In the genomic region with DNA sequence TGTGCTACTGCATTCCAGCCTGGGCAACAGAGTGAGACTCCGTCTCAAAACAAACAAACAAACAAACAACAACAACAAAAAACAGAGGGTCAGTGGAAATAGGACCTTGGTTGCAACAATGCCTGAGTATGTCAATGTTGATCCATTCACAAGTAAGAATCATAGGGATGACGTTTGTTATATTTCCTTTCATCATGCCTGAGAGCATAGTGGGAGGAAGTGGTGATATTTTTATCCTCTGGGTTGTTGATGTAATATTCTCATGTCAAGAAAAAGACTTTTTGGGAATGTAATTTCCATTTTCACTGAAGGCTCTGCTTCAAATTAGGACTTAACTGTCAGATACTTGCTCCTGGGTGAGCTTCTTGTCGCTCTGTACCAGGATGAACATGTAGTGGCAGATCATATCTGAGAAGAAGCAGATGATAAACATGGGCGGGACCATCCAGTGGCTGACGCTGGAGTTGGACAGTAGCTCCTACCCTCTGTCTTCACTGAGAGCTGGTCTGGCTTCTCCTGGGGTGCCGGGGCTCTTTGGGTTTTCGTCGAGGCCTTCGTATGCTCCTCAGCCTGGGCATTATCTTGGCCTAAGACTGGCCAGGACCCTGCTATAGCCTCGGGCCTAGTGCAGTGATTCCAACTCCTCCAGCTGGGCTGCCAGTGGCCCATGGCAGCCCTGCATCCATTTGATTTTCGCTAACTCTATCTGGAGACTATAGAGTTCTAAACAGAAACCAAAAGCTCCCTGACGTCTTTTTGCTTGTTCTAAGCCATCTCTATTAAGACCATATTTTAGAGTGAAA, we compare ENCODE assay signal across 8 cellular contexts. TPM values are rescaled to one million over a fixed set of nuclear protein-coding genes. Genes with fewer than 3 reads are reported as not detected.
DNase-seq lines count a peak whose midpoint lies in the region; ATAC-seq, FAIRE-seq and TF ChIP-seq lines count a peak whose summit lies in the region.

No MANE protein-coding gene starts in this region.

- H3K4me3 Mint-ChIP-seq in stimulated activated naive CD8-positive, alpha-beta T cell treated with anti-CD3 and anti-CD28 coated beads, Interleukin-15, Interleukin-2, amounts not matched to agents 100 ng/mL and 50 ng/mL, for 24 hours: peak overlapping the region; percentile 77

- peaks cover 53% of the 10 kb centered on the region for H3K4me1 ChIP-seq in A549
- H3K4me1 ChIP-seq in adrenal gland (replicated peaks in 1 of 2): peaks cover 32 to 80% of the 10 kb centered on the region in 2 donors
- peaks cover 0 to 36% of the 10 kb centered on the region in 2 donors for H3K4me1 ChIP-seq in right atrium auricular region

- POLR2A ChIA-PET in A549 (lab: Yijun Ruan, JAX): no interaction called here

- no peaks in the 10 kb centered on the region for H3K9me3 Mint-ChIP-seq in stimulated activated naive CD8-positive, alpha-beta T cell treated with anti-CD3 and anti-CD28 coated beads, Interleukin-15, Interleukin-2, amounts not matched to agents 100 ng/mL and 50 ng/mL, for 24 hours

- H3K4me3 ChIP-seq in A549 (peak overlapping the region; percentile 12; the same call in 1 of the 3 replicates), adrenal gland (peak overlapping the region in 1 of 4 donors; percentile 44), right atrium auricular region (peak overlapping the region in 1 of 2 donors; percentile 28)

- H3K27ac ChIP-seq in A549: peak overlapping the region; percentile 42 to 79
- peak overlapping the region; percentile 55 to 91 (median 83) for H3K27ac ChIP-seq in adrenal gland
- H3K27ac ChIP-seq in right atrium auricular region: peak overlapping the region; percentile 79 to 85

- CTCF ChIA-PET in A549 (lab: Yijun Ruan, JAX): interaction anchor here (0.8 to 1.1 kb wide), 2 partner anchors 9 to 87 kb away, joined by 3 to 4 read pairs; no protein-coding TSS in a partner anchor

- DNase-seq in A549 (ENCODE audit: low read depth in 1 of 2, low spot score in 1 of 2): peak in 1 of 2 experiments; percentile 28
- peak in 3 of 7 donors; percentile 47 to 76 (median 52) for DNase-seq in adrenal gland
- DNase-seq in right atrium auricular region (ENCODE audit: low spot score): no peak
- DNase-seq in NCI-H526 treated with DMSO at 0.1 percent for 48 hours (lab: John Stamatoyannopoulos, UW): no peak

- TF ChIP-seq EP300 in A549 (IDR thresholded peaks at IDR 0.05): no peak

- H3K9me3 ChIP-seq in A549 (no peaks in the 10 kb centered on the region), adrenal gland (replicated peaks in 1 of 3) (no peaks in the 10 kb centered on the region), right atrium auricular region (no peaks in the 10 kb centered on the region)

- H3K27ac Mint-ChIP-seq in stimulated activated naive CD8-positive, alpha-beta T cell treated with anti-CD3 and anti-CD28 coated beads, Interleukin-15, Interleukin-2, amounts not matched to agents 100 ng/mL and 50 ng/mL, for 24 hours: peak overlapping the region; percentile 89

- H3K4me1 Mint-ChIP-seq in stimulated activated naive CD8-positive, alpha-beta T cell treated with anti-CD3 and anti-CD28 coated beads, Interleukin-15, Interleukin-2, amounts not matched to agents 100 ng/mL and 50 ng/mL, for 24 hours (ENCODE audit: low read depth): peaks cover 48% of the 10 kb centered on the region

- H3K4me2 ChIP-seq in A549: peak overlapping the region; percentile 79

- 49% methylated on average over 12 of the region's 12 CpGs for WGBS in A549 (ENCODE audit: missing lambda C conversion rate)
- 29 to 36% (median 34%) methylated on average over 10 to 12 of the region's 12 CpGs for WGBS in adrenal gland, 4 donors

- no peak for TF ChIP-seq POLR2A in A549 (IDR thresholded peaks at IDR 0.05; ENCODE audit: low read length)
- TF ChIP-seq POLR2A in adrenal gland (IDR thresholded peaks at IDR 0.05): peak in 1 of 2 donors; percentile 34

- intact Hi-C loops in adrenal gland (cut with DNase I): no loop called here

- H3K27me3 Mint-ChIP-seq in stimulated activated naive CD8-positive, alpha-beta T cell treated with anti-CD3 and anti-CD28 coated beads, Interleukin-15, Interleukin-2, amounts not matched to agents 100 ng/mL and 50 ng/mL, for 24 hours: no peaks in the 10 kb centered on the region

- H3K36me3 ChIP-seq in adrenal gland (replicated peaks in 1 of 2): peaks cover 0 to 20% of the 10 kb centered on the region in 2 donors
- peaks cover 3% of the 10 kb centered on the region for H3K36me3 ChIP-seq in right atrium auricular region

- H3K36me3 Mint-ChIP-seq in stimulated activated naive CD8-positive, alpha-beta T cell treated with anti-CD3 and anti-CD28 coated beads, Interleukin-15, Interleukin-2, amounts not matched to agents 100 ng/mL and 50 ng/mL, for 24 hours (ENCODE audit: low read depth): peaks cover 43% of the 10 kb centered on the region

- H3K27me3 ChIP-seq in adrenal gland (no peaks in the 10 kb centered on the region), right atrium auricular region (no peaks in the 10 kb centered on the region)

- TF ChIP-seq CTCF in A549 (IDR thresholded peaks at IDR 0.05) (no peak), adrenal gland (IDR thresholded peaks at IDR 0.05) (no peak), right atrium auricular region (IDR thresholded peaks at IDR 0.05) (no peak)

- FAIRE-seq in A549 (lab: Jason Lieb, UNC): no peak

- ATAC-seq in A549: peak; percentile 71 to 83; a peak in 5 of 6 replicates
- ATAC-seq in HG03159 (IDR thresholded peaks at IDR 0.05; ENCODE audit: unreplicated experiment): peak; percentile 64
- ATAC-seq in HG02763 (IDR thresholded peaks at IDR 0.05; ENCODE audit: unreplicated experiment): no peak
- no peak for ATAC-seq in GM19351 (IDR thresholded peaks at IDR 0.05; ENCODE audit: unreplicated experiment)

- no peak for TF ChIP-seq RAD21 in A549 (conservative IDR thresholded peaks at IDR 0.05 in 1 of 2, IDR thresholded peaks at IDR 0.05 in 1 of 2)

TF ChIP-seq in A549, 52 proteins besides CTCF, POLR2A, EP300 and RAD21:
- no peak for TF ChIP-seq NFE2L2 (conservative IDR thresholded peaks at IDR 0.05; ENCODE audit: low read length)

RNA-seq across cellular contexts. Expression of gene CYB5B, which starts 19.6 kb away (rescaled TPM):
- 477 and 583 TPM in 2 replicates for polyA plus RNA-seq in A549 (2011; rRNA removed)
- 117 and 201 TPM in 2 replicates for polyA plus RNA-seq in A549 (2012; cell fraction: cytosol; rRNA removed)
- 48.0 and 91.3 TPM in 2 replicates for polyA plus RNA-seq in A549 (2012; cell fraction: nucleus; rRNA removed)
- polyA plus RNA-seq in A549 (2017; fragmentation: RNase III; extraction: RNeasy Plus Mini Kit Qiagen cat#74134 plus additional on column Dnase treatment): 159 to 248 TPM (median 217 TPM) in 3 replicates
- 258 and 323 TPM in 2 replicates for polyA minus RNA-seq in A549 (2011; rRNA and poly(A)+ RNA removed)
- total RNA-seq in adrenal gland: 100 to 1,000 TPM; 153 to 763 (median 380) TPM
- 1,000 to 10,000 TPM in 1 of 3 donors, 100 to 1,000 TPM in 2; 247 to 1,039 (median 489) TPM for polyA plus RNA-seq in adrenal gland
- total RNA-seq in right atrium auricular region: 10 to 100 TPM; 29.4 to 31.9 TPM

RNA-seq across cellular contexts. Expression of gene TERF2, which starts 58.2 kb away (rescaled TPM):
- 27.3 and 29.0 TPM in 2 replicates for polyA plus RNA-seq in A549 (2011; rRNA removed)
- 11.1 and 12.4 TPM in 2 replicates for polyA plus RNA-seq in A549 (2012; cell fraction: cytosol; rRNA removed)
- polyA plus RNA-seq in A549 (2012; cell fraction: nucleus; rRNA removed): 6.6 and 14.3 TPM in 2 replicates
- polyA plus RNA-seq in A549 (2017; fragmentation: RNase III; extraction: RNeasy Plus Mini Kit Qiagen cat#74134 plus additional on column Dnase treatment): 25.2 to 30.6 TPM (median 30.3 TPM) in 3 replicates
- polyA minus RNA-seq in A549 (2011; rRNA and poly(A)+ RNA removed): 26.2 and 28.3 TPM in 2 replicates
- total RNA-seq in adrenal gland: 10 to 100 TPM; 14.8 to 38.0 (median 27.7) TPM
- polyA plus RNA-seq in adrenal gland: 10 to 100 TPM; 11.1 to 50.1 (median 12.4) TPM
- total RNA-seq in right atrium auricular region: 10 to 100 TPM; 17.1 to 19.2 TPM

Comparison
In these comparisons a context has a peak if more than half of its experiments do, and no peak if none do; other contexts are left out.
1. ATAC-seq: peak in A549 (2 of 2) and HG03159 (single experiment); none in HG02763 (single experiment) and GM19351 (single experiment).
2. RNA of gene CYB5B, which starts 19.6 kb away (total RNA-seq): 153 to 763 TPM in adrenal gland; 29.4 to 31.9 TPM in right atrium auricular region; every median in the first group is over 4 times any median in the second.
3. Peak in every context shown above with its lines, with median percentiles within 50 percentile points of each other: H3K27ac ChIP-seq.